In genomic region chrX:45445745-45446412, GRCh38 we compare ENCODE assay signal across 9 cellular contexts.
DNase-seq lines count a peak whose midpoint lies in the region; ATAC-seq and TF ChIP-seq lines count a peak whose summit lies in the region.
"Had no signal": no experiment of that assay in that cellular context is flagged by ENCODE, and none has a peak within 500 bp of the region (broad histone marks: within the 10 kb centered on the region; RNA-seq: fewer than 3 reads in every experiment).

No MANE protein-coding gene starts in this region.

- ATAC-seq in Right ventricle myocardium superior (ENCODE audit: poor library complexity) (no peak), GM19328 (IDR thresholded peaks at IDR 0.05; ENCODE audit: unreplicated experiment) (no peak), body of pancreas (no peak)

- H2BK12ac ChIP-seq in mesenchymal stem cell (ENCODE audit: low read length in 2 of 2), result no peak overlapping the region

- 0% methylated on average over 1 of the region's 2 CpGs for WGBS in mesenchymal stem cell
- WGBS in stomach, 5 donors, result 57 to 72% (median 62%) methylated on average over 2 of the region's 2 CpGs
- WGBS in body of pancreas, 2 donors, result 61 to 65% methylated on average over 2 of the region's 2 CpGs

- no peak overlapping the region for H3K4ac ChIP-seq in mesenchymal stem cell (ENCODE audit: low read depth in 1 of 2, low read length in 2 of 2)

- TF ChIP-seq CTCF in stomach (IDR thresholded peaks at IDR 0.05) (no peak), body of pancreas (IDR thresholded peaks at IDR 0.05) (no peak)

- peak; percentile 80 for DNase-seq in LoVo (ENCODE audit: low spot score)
- DNase-seq in astrocyte of the hippocampus (ENCODE audit: low read depth, low spot score), result peak; percentile 53
- DNase-seq in mesenchymal stem cell, result peak; percentile 77
- no peak for DNase-seq in Right ventricle myocardium superior
- DNase-seq in stomach, result no peak
- DNase-seq in body of pancreas, result no peak
- DNase-seq: hippocampal formation had no signal

- no peak overlapping the region for H2BK120ac ChIP-seq in mesenchymal stem cell (ENCODE audit: low read depth, low read length)

- H3K4me3 ChIP-seq in BLaER1 (no peak overlapping the region), mesenchymal stem cell (ENCODE audit: insufficient read depth in 1 of 2, low read depth in 1 of 2, low read length in 2 of 2) (no peak overlapping the region), stomach (no peak overlapping the region), body of pancreas (no peak overlapping the region)

- H3K27me3 ChIP-seq in BLaER1 (no peaks in the 10 kb centered on the region), mesenchymal stem cell (ENCODE audit: control insufficient read depth in 1 of 2, insufficient read depth in 1 of 2, low read length in 2 of 2) (peaks cover 0 to 3% of the 10 kb centered on the region in 2 experiments), stomach (peaks cover 0 to 5% (median 0%) of the 10 kb centered on the region in 3 donors), body of pancreas (no peaks in the 10 kb centered on the region)

- H4K91ac ChIP-seq in mesenchymal stem cell (ENCODE audit: low read length), result no peak overlapping the region

- H3K9ac ChIP-seq in BLaER1 (no peak overlapping the region), mesenchymal stem cell (ENCODE audit: low read length) (peak overlapping the region; percentile 34)

- no peak overlapping the region for H2AK5ac ChIP-seq in mesenchymal stem cell (ENCODE audit: low read length, severe bottlenecking)

- H3K9me3 ChIP-seq in BLaER1 (no peaks in the 10 kb centered on the region), mesenchymal stem cell (ENCODE audit: control insufficient read depth, low read length) (no peaks in the 10 kb centered on the region), stomach (no peaks in the 10 kb centered on the region), body of pancreas (no peaks in the 10 kb centered on the region)

- no peak overlapping the region for H3K23ac ChIP-seq in mesenchymal stem cell (ENCODE audit: low read length in 2 of 2)

- no peak overlapping the region for H3K27ac ChIP-seq in BLaER1
- H3K27ac ChIP-seq in mesenchymal stem cell (ENCODE audit: low read length, poor library complexity, severe bottlenecking), result no peak overlapping the region
- no peak overlapping the region for H3K27ac ChIP-seq in stomach
- H3K27ac ChIP-seq in body of pancreas, result no peak overlapping the region

- no peak overlapping the region for H2BK5ac ChIP-seq in mesenchymal stem cell (ENCODE audit: low read depth, low read length, poor library complexity, severe bottlenecking)

- intact Hi-C loops in Right ventricle myocardium superior (cut with DNase I) (no loop called here), stomach (cut with DNase I; ENCODE audit: low total_unique reads) (no loop called here), body of pancreas (cut with DNase I) (no loop called here)

- H3K14ac ChIP-seq in mesenchymal stem cell (ENCODE audit: low read length in 2 of 2), result no peak overlapping the region

- H4K20me1 ChIP-seq in BLaER1, result no peaks in the 10 kb centered on the region

- no peak overlapping the region for H3K18ac ChIP-seq in mesenchymal stem cell (ENCODE audit: low read depth in 1 of 2, low read length in 2 of 2)

- H3K4me2 ChIP-seq in BLaER1 (peak overlapping the region; percentile 46), mesenchymal stem cell (ENCODE audit: low read length, poor library complexity, severe bottlenecking) (no peak overlapping the region)

- TF ChIP-seq POLR2A in stomach (IDR thresholded peaks at IDR 0.05) (no peak), body of pancreas (IDR thresholded peaks at IDR 0.05) (no peak)

- no peaks in the 10 kb centered on the region for H3K36me3 ChIP-seq in BLaER1
- H3K36me3 ChIP-seq in mesenchymal stem cell (ENCODE audit: control insufficient read depth in 1 of 2, insufficient read depth in 2 of 2, low read depth in 1 of 2, low read length in 2 of 2), result no peaks in the 10 kb centered on the region
- H3K36me3 ChIP-seq in stomach, result no peaks in the 10 kb centered on the region
- no peaks in the 10 kb centered on the region for H3K36me3 ChIP-seq in body of pancreas (replicated peaks in 1 of 2; ENCODE audit: insufficient read depth in 1 of 2, low read depth in 2 of 2)

- H2AFZ ChIP-seq in mesenchymal stem cell (ENCODE audit: low read depth, low read length), result no peak overlapping the region

- H3K79me1 ChIP-seq in mesenchymal stem cell (replicated peaks; ENCODE audit: low read length, poor library complexity, severe bottlenecking), result no peaks in the 10 kb centered on the region

- H3K4me1 ChIP-seq in BLaER1, result peaks cover 51% of the 10 kb centered on the region
- H3K4me1 ChIP-seq in mesenchymal stem cell (ENCODE audit: control insufficient read depth, insufficient read depth, low read depth, low read length), result peaks cover 6% of the 10 kb centered on the region
- H3K4me1 ChIP-seq in stomach, result no peaks in the 10 kb centered on the region
- H3K4me1 ChIP-seq in body of pancreas, result no peaks in the 10 kb centered on the region

- H2BK15ac ChIP-seq in mesenchymal stem cell (ENCODE audit: low read depth, poor library complexity, severe bottlenecking), result no peak overlapping the region

- H4K8ac ChIP-seq in mesenchymal stem cell (ENCODE audit: low read length), result no peak overlapping the region

- no peak for TF ChIP-seq EP300 in stomach (IDR thresholded peaks at IDR 0.05)

Comparison
In these comparisons a context has a peak if more than half of its experiments do, and no peak if none do; other contexts are left out.
1. DNase-seq: peak in LoVo (single experiment), astrocyte of the hippocampus (single experiment) and mesenchymal stem cell (single experiment); none in Right ventricle myocardium superior (single experiment), stomach (single experiment) and body of pancreas (0 of 4).